26 cellular contexts compared by ENCODE assay signal in the genomic region with DNA sequence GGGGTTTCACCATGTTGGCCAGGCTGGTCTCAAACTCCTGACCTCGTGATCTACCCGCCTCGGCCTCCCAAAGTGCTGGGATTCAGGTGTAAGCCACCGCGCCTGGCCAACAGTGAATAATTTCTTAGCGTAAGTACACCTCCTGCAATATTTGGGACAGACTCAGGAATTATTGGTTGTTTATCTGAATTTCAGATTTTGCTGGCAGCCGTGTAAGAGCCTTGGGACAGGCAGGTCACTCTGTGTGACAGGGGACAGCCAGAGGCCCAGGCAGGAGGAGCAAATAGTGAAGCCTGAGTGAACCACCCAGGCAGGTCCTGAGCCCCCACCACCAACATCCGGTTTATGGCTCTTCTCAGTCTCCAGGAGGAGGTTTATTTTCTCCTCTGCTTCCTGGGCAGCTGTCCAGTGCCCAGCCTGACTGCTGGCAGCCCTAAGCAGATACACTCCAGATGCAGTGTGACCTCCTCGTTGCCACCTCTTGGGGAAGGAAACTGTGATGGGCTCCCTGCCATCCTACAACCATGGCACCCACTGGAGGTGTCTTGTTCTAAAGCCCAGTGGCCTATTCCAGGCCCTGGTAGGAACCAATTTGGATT. TPM values are rescaled to one million over a fixed set of nuclear protein-coding genes. Genes with fewer than 3 reads are reported as not detected.
A peak's percentile ranks its signal among the peaks of the same experiment; 100 is the strongest.
DNase-seq lines count a peak whose midpoint lies in the region; ATAC-seq and TF ChIP-seq lines count a peak whose summit lies in the region.
"Had no signal": no experiment of that assay in that cellular context is flagged by ENCODE, and none has a peak within 500 bp of the region (broad histone marks: within the 10 kb centered on the region; RNA-seq: fewer than 3 reads in every experiment).

No MANE protein-coding gene starts in this region.

- no peak for TF ChIP-seq CTCF in lower lobe of right lung (IDR thresholded peaks at IDR 0.05)
- no peak for TF ChIP-seq CTCF in CD4-positive, alpha-beta T cell (IDR thresholded peaks at IDR 0.05)

- CTCF ChIA-PET in activated CD8-positive, alpha-beta memory T cell treated with anti-CD3 and anti-CD28 coated beads, Interleukin-2, amount 10 ng/mL, durations not matched to agents 7 days and 5 days (lab: Charles Lee): no interaction called here
- CTCF ChIA-PET in CD4-positive, alpha-beta T cell (lab: Charles Lee): no interaction called here

- H3K4me3 Mint-ChIP-seq in activated CD8-positive, alpha-beta memory T cell treated with anti-CD3 and anti-CD28 coated beads, Interleukin-2, amount 10 ng/mL, durations not matched to agents 7 days and 5 days: no peak overlapping the region
- H3K4me3 Mint-ChIP-seq in CD4-positive, alpha-beta T cell: no peak overlapping the region
- H3K4me3 Mint-ChIP-seq: CD4-positive, alpha-beta memory T cell; effector memory CD8-positive, alpha-beta T cell; naive thymus-derived CD4-positive, alpha-beta T cell had no signal

- no peaks in the 10 kb centered on the region for H3K36me3 Mint-ChIP-seq in activated CD8-positive, alpha-beta memory T cell treated with anti-CD3 and anti-CD28 coated beads, Interleukin-2, amount 10 ng/mL, durations not matched to agents 7 days and 5 days
- no peaks in the 10 kb centered on the region for H3K36me3 Mint-ChIP-seq in CD4-positive, alpha-beta T cell (ENCODE audit: low read depth)
- H3K36me3 Mint-ChIP-seq: CD4-positive, alpha-beta memory T cell; naive thymus-derived CD4-positive, alpha-beta T cell had no signal

- POLR2A ChIA-PET in CD4-positive, alpha-beta T cell (lab: Charles Lee): no interaction called here

- peak; percentile 8 for DNase-seq in activated CD8-positive, alpha-beta memory T cell treated with anti-CD3 and anti-CD28 coated beads, Interleukin-2, amount 10 ng/mL, durations not matched to agents 7 days and 5 days
- DNase-seq in activated CD8-positive, alpha-beta memory T cell treated with anti-CD3 and anti-CD28 coated beads for 24 hours: no peak
- peak; percentile 58 for DNase-seq in lower lobe of right lung
- no peak for DNase-seq in NCI-H524 (lab: John Stamatoyannopoulos, UW)
- no peak for DNase-seq in effector memory CD4-positive, alpha-beta T cell
- DNase-seq in CD4-positive, alpha-beta T cell: no peak
- DNase-seq: ACHN; activated CD8-positive, alpha-beta memory T cell treated with anti-CD3 and anti-CD28 coated beads, Interleukin-2, amount 50 U/mL, for 4 hours; activated gamma-delta T cell treated with Interleukin-2 at 50 U/mL for 16 hours; amniotic stem cell; CD4-positive, alpha-beta memory T cell; DND-41; effector memory CD8-positive, alpha-beta T cell; hippocampal formation; Kasumi-1; naive thymus-derived CD4-positive, alpha-beta T cell; NCI-H1694 treated with DMSO at 0.1 percent for 48 hours; NCI-H510A; stimulated activated CD4-positive, alpha-beta T cell treated with anti-CD3 and anti-CD28 coated beads, Interleukin-12 subunit alpha, Interleukin-12 subunit beta, amount 100 ng/mL, for 4 hours; T1000 had no signal

- intact Hi-C loops in lower lobe of right lung (cut with DNase I): no loop called here
- intact Hi-C loops in CD4-positive, alpha-beta T cell (cut with DNase I, micrococcal nuclease): no loop called here

- H3K27ac Mint-ChIP-seq in activated CD8-positive, alpha-beta memory T cell treated with anti-CD3 and anti-CD28 coated beads, Interleukin-2, amount 10 ng/mL, durations not matched to agents 7 days and 5 days: no peak overlapping the region
- no peak overlapping the region for H3K27ac Mint-ChIP-seq in CD4-positive, alpha-beta T cell
- H3K27ac Mint-ChIP-seq: CD4-positive, alpha-beta memory T cell; effector memory CD8-positive, alpha-beta T cell; naive thymus-derived CD4-positive, alpha-beta T cell; progenitor cell of endocrine pancreas had no signal

- H3K4me1 ChIP-seq in lower lobe of right lung (peaks cover 6% of the 10 kb centered on the region), urinary bladder (ENCODE audit: insufficient read depth) (no peaks in the 10 kb centered on the region)
- no peaks in the 10 kb centered on the region for H3K4me1 ChIP-seq in effector memory CD4-positive, alpha-beta T cell (ENCODE audit: control insufficient read depth, insufficient read depth, low read length, poor library complexity, severe bottlenecking)

- peaks cover 2% of the 10 kb centered on the region for H3K9me3 Mint-ChIP-seq in activated CD8-positive, alpha-beta memory T cell treated with anti-CD3 and anti-CD28 coated beads, Interleukin-2, amount 10 ng/mL, durations not matched to agents 7 days and 5 days (ENCODE audit: low read depth)
- no peaks in the 10 kb centered on the region for H3K9me3 Mint-ChIP-seq in CD4-positive, alpha-beta T cell
- H3K9me3 Mint-ChIP-seq: effector memory CD8-positive, alpha-beta T cell had no signal

- no peak overlapping the region for H3K4me3 ChIP-seq in lower lobe of right lung
- no peak overlapping the region for H3K4me3 ChIP-seq in urinary bladder (ENCODE audit: low read depth, low read length)
- no peak overlapping the region for H3K4me3 ChIP-seq in effector memory CD4-positive, alpha-beta T cell (ENCODE audit: insufficient read depth, low read depth, low read length, poor library complexity, severe bottlenecking)
- H3K4me3 ChIP-seq: SK-N-MC, thoracic aorta had no signal

- 86% methylated on average over 9 of the region's 9 CpGs for WGBS in urinary bladder

- H3K36me3 ChIP-seq in lower lobe of right lung (no peaks in the 10 kb centered on the region), urinary bladder (ENCODE audit: insufficient read depth) (no peaks in the 10 kb centered on the region)
- H3K36me3 ChIP-seq in effector memory CD4-positive, alpha-beta T cell (ENCODE audit: control insufficient read depth, insufficient read depth, low read length): no peaks in the 10 kb centered on the region
- H3K36me3 ChIP-seq: thoracic aorta had no signal

- peaks cover 47% of the 10 kb centered on the region for H3K27me3 Mint-ChIP-seq in activated CD8-positive, alpha-beta memory T cell treated with anti-CD3 and anti-CD28 coated beads, Interleukin-2, amount 10 ng/mL, durations not matched to agents 7 days and 5 days
- peaks cover 10% of the 10 kb centered on the region for H3K27me3 Mint-ChIP-seq in CD4-positive, alpha-beta T cell

- H3K27me3 ChIP-seq in lower lobe of right lung (ENCODE audit: low read depth): peaks cover 10% of the 10 kb centered on the region
- H3K27me3 ChIP-seq in effector memory CD4-positive, alpha-beta T cell (replicated peaks; ENCODE audit: control insufficient read depth, insufficient read depth, low read length, poor library complexity, severe bottlenecking): no peaks in the 10 kb centered on the region
- H3K27me3 ChIP-seq in CD4-positive, alpha-beta T cell (ENCODE audit: control insufficient read depth, insufficient read depth, low read length): peaks cover 6% of the 10 kb centered on the region

- H3K4me1 Mint-ChIP-seq in activated CD8-positive, alpha-beta memory T cell treated with anti-CD3 and anti-CD28 coated beads, Interleukin-2, amount 10 ng/mL, durations not matched to agents 7 days and 5 days: peaks cover 22% of the 10 kb centered on the region
- no peaks in the 10 kb centered on the region for H3K4me1 Mint-ChIP-seq in CD4-positive, alpha-beta T cell (ENCODE audit: low read depth)
- H3K4me1 Mint-ChIP-seq: CD4-positive, alpha-beta memory T cell had no signal

- no peaks in the 10 kb centered on the region for H3K9me3 ChIP-seq in lower lobe of right lung
- no peaks in the 10 kb centered on the region for H3K9me3 ChIP-seq in effector memory CD4-positive, alpha-beta T cell (ENCODE audit: control insufficient read depth, low read length)
- H3K9me3 ChIP-seq in CD4-positive, alpha-beta T cell (ENCODE audit: control insufficient read depth, low read length): no peaks in the 10 kb centered on the region
- H3K9me3 ChIP-seq: thoracic aorta had no signal

- H3K27ac ChIP-seq in lower lobe of right lung (no peak overlapping the region), urinary bladder (ENCODE audit: low read depth) (peak overlapping the region; percentile 27)
- no peak overlapping the region for H3K27ac ChIP-seq in effector memory CD4-positive, alpha-beta T cell (ENCODE audit: insufficient read depth, low read length, poor library complexity, severe bottlenecking)
- no peak overlapping the region for H3K27ac ChIP-seq in CD4-positive, alpha-beta T cell (ENCODE audit: low read depth, low read length)
- H3K27ac ChIP-seq: SK-N-MC, thoracic aorta had no signal

- no peak for ATAC-seq in activated CD8-positive, alpha-beta memory T cell treated with anti-CD3 and anti-CD28 coated beads, Interleukin-2, amount 10 ng/mL, durations not matched to agents 7 days and 5 days
- peak; percentile 37; the same call in 1 of the 3 replicates for ATAC-seq in SK-N-SH treated with all-trans-retinoic acid at 6 μM for 48 hours
- peak; percentile 35 to 50 for ATAC-seq in lower lobe of right lung
- ATAC-seq in CD4-positive, alpha-beta T cell (ENCODE audit: poor library complexity): no peak
- ATAC-seq: effector memory CD8-positive, alpha-beta T cell; HCT116; naive thymus-derived CD4-positive, alpha-beta T cell had no signal

TF ChIP-seq in SK-N-SH treated with all-trans-retinoic acid at 6 μM for 48 hours, 23 proteins besides CTCF, POLR2A, EP300 and RAD21 (continues in another document):
- TF ChIP-seq ZFP3 (CRISPR knock-in tag; IDR thresholded peaks at IDR 0.05): no peak
- no peak for TF ChIP-seq RARB (CRISPR knock-in tag; IDR thresholded peaks at IDR 0.05)
- no peak for TF ChIP-seq ZNF8 (CRISPR knock-in tag; IDR thresholded peaks at IDR 0.05)
- no peak for TF ChIP-seq ZNF70 (CRISPR knock-in tag; IDR thresholded peaks at IDR 0.05)
- no peak for TF ChIP-seq PPARA (CRISPR knock-in tag; IDR thresholded peaks at IDR 0.05; ENCODE audit: borderline replicate concordance)
- TF ChIP-seq BACH2 (CRISPR knock-in tag; IDR thresholded peaks at IDR 0.05; ENCODE audit: borderline replicate concordance): no peak
- TF ChIP-seq OSR1 (CRISPR knock-in tag; IDR thresholded peaks at IDR 0.05): no peak
- no peak for TF ChIP-seq TOX (CRISPR knock-in tag; IDR thresholded peaks at IDR 0.05; ENCODE audit: borderline replicate concordance)
- TF ChIP-seq, protein P1, sequence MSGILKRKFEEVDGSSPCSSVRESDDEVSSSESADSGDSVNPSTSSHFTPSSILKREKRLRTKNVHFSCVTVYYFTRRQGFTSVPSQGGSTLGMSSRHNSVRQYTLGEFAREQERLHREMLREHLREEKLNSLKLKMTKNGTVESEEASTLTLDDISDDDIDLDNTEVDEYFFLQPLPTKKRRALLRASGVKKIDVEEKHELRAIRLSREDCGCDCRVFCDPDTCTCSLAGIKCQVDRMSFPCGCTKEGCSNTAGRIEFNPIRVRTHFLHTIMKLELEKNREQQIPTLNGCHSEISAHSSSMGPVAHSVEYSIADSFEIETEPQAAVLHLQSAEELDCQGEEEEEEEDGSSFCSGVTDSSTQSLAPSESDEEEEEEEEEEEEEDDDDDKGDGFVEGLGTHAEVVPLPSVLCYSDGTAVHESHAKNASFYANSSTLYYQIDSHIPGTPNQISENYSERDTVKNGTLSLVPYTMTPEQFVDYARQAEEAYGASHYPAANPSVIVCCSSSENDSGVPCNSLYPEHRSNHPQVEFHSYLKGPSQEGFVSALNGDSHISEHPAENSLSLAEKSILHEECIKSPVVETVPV (CRISPR knock-in tag; IDR thresholded peaks at IDR 0.05): no peak

RNA-seq across cellular contexts. Expression of a gene that starts 26.2 kb away (rescaled TPM):
- total RNA-seq in activated CD8-positive, alpha-beta memory T cell treated with anti-CD3 and anti-CD28 coated beads, Interleukin-2, amount 10 ng/mL, durations not matched to agents 7 days and 5 days: 1 to 10 TPM in 1 of 2 experiments, under 1 TPM in 1; 0.49 to 1.1 TPM
- total RNA-seq in lower lobe of right lung (6.2 TPM), urinary bladder (5.9 TPM)
- polyA plus RNA-seq in urinary bladder: 2.6 TPM
- total RNA-seq in CD4-positive, alpha-beta T cell: not detected

Comparison
In these comparisons a context has a peak if more than half of its experiments do, and no peak if none do; other contexts are left out.
1. DNase-seq: peak in activated CD8-positive, alpha-beta memory T cell treated with anti-CD3 and anti-CD28 coated beads, Interleukin-2, amount 10 ng/mL, durations not matched to agents 7 days and 5 days (single experiment) and lower lobe of right lung (single experiment); none in activated CD8-positive, alpha-beta memory T cell treated with anti-CD3 and anti-CD28 coated beads for 24 hours (single experiment), NCI-H524 (0 of 2), effector memory CD4-positive, alpha-beta T cell (0 of 3) and CD4-positive, alpha-beta T cell (0 of 10).
2. ATAC-seq: peak in SK-N-SH treated with all-trans-retinoic acid at 6 μM for 48 hours (single experiment) and lower lobe of right lung (2 of 2); none in activated CD8-positive, alpha-beta memory T cell treated with anti-CD3 and anti-CD28 coated beads, Interleukin-2, amount 10 ng/mL, durations not matched to agents 7 days and 5 days (single experiment) and CD4-positive, alpha-beta T cell (single experiment).